2 cellular contexts compared by ENCODE assay signal in the genomic region with DNA sequence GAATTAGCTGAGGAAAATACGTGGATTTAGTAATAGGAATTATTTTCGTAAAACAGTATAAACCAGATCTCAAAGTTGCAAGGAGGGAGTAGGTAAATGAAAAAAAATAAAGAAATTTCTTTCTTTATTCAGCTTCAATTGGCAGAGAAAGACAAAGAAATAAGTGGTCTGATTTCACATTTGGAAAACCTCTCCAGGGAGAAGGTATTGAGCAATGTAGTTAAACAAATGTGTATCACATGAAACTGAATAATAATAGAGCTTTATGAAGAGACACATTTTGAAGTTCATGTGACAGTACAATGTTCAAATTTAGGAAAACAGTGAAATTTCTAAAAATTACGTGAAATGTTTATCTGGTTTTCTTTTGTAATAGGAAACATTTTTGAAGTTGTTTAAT.
TF ChIP-seq lines count a peak whose summit lies in the region.

No MANE protein-coding gene starts in this region.

TF ChIP-seq in A549, 52 proteins besides CTCF, POLR2A, EP300 and RAD21 (continued from another document):
- TF ChIP-seq KDM1A (IDR thresholded peaks at IDR 0.05; ENCODE audit: low read depth) = no peak

TF ChIP-seq in GM23338, 12 proteins besides CTCF, POLR2A, EP300 and RAD21 (continued from another document):
- TF ChIP-seq, protein P1, sequence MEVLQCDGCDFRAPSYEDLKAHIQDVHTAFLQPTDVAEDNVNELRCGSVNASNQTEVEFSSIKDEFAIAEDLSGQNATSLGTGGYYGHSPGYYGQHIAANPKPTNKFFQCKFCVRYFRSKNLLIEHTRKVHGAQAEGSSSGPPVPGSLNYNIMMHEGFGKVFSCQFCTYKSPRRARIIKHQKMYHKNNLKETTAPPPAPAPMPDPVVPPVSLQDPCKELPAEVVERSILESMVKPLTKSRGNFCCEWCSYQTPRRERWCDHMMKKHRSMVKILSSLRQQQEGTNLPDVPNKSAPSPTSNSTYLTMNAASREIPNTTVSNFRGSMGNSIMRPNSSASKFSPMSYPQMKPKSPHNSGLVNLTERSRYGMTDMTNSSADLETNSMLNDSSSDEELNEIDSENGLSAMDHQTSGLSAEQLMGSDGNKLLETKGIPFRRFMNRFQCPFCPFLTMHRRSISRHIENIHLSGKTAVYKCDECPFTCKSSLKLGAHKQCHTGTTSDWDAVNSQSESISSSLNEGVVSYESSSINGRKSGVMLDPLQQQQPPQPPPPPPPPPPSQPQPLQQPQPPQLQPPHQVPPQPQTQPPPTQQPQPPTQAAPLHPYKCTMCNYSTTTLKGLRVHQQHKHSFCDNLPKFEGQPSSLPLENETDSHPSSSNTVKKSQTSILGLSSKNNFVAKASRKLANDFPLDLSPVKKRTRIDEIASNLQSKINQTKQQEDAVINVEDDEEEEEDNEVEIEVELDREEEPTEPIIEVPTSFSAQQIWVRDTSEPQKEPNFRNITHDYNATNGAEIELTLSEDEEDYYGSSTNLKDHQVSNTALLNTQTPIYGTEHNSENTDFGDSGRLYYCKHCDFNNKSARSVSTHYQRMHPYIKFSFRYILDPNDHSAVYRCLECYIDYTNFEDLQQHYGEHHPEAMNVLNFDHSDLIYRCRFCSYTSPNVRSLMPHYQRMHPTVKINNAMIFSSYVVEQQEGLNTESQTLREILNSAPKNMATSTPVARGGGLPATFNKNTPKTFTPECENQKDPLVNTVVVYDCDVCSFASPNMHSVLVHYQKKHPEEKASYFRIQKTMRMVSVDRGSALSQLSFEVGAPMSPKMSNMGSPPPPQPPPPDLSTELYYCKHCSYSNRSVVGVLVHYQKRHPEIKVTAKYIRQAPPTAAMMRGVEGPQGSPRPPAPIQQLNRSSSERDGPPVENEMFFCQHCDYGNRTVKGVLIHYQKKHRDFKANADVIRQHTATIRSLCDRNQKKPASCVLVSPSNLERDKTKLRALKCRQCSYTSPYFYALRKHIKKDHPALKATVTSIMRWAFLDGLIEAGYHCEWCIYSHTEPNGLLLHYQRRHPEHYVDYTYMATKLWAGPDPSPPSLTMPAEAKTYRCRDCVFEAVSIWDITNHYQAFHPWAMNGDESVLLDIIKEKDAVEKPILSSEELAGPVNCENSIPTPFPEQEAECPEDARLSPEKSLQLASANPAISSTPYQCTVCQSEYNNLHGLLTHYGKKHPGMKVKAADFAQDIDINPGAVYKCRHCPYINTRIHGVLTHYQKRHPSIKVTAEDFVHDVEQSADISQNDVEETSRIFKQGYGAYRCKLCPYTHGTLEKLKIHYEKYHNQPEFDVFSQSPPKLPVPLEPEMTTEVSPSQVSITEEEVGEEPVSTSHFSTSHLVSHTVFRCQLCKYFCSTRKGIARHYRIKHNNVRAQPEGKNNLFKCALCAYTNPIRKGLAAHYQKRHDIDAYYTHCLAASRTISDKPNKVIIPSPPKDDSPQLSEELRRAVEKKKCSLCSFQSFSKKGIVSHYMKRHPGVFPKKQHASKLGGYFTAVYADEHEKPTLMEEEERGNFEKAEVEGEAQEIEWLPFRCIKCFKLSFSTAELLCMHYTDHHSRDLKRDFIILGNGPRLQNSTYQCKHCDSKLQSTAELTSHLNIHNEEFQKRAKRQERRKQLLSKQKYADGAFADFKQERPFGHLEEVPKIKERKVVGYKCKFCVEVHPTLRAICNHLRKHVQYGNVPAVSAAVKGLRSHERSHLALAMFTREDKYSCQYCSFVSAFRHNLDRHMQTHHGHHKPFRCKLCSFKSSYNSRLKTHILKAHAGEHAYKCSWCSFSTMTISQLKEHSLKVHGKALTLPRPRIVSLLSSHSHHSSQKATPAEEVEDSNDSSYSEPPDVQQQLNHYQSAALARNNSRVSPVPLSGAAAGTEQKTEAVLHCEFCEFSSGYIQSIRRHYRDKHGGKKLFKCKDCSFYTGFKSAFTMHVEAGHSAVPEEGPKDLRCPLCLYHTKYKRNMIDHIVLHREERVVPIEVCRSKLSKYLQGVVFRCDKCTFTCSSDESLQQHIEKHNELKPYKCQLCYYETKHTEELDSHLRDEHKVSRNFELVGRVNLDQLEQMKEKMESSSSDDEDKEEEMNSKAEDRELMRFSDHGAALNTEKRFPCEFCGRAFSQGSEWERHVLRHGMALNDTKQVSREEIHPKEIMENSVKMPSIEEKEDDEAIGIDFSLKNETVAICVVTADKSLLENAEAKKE (CRISPR knock-in tag; IDR thresholded peaks at IDR 0.05) = no peak
- TF ChIP-seq, protein P2, sequence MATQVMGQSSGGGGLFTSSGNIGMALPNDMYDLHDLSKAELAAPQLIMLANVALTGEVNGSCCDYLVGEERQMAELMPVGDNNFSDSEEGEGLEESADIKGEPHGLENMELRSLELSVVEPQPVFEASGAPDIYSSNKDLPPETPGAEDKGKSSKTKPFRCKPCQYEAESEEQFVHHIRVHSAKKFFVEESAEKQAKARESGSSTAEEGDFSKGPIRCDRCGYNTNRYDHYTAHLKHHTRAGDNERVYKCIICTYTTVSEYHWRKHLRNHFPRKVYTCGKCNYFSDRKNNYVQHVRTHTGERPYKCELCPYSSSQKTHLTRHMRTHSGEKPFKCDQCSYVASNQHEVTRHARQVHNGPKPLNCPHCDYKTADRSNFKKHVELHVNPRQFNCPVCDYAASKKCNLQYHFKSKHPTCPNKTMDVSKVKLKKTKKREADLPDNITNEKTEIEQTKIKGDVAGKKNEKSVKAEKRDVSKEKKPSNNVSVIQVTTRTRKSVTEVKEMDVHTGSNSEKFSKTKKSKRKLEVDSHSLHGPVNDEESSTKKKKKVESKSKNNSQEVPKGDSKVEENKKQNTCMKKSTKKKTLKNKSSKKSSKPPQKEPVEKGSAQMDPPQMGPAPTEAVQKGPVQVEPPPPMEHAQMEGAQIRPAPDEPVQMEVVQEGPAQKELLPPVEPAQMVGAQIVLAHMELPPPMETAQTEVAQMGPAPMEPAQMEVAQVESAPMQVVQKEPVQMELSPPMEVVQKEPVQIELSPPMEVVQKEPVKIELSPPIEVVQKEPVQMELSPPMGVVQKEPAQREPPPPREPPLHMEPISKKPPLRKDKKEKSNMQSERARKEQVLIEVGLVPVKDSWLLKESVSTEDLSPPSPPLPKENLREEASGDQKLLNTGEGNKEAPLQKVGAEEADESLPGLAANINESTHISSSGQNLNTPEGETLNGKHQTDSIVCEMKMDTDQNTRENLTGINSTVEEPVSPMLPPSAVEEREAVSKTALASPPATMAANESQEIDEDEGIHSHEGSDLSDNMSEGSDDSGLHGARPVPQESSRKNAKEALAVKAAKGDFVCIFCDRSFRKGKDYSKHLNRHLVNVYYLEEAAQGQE (IDR thresholded peaks at IDR 0.05; ENCODE audit: unreplicated experiment) = no peak
- TF ChIP-seq POLR2AphosphoS5 (IDR thresholded peaks at IDR 0.05; ENCODE audit: low read depth) (no peak), JUNB (IDR thresholded peaks at IDR 0.05; ENCODE audit: unreplicated experiment) (no peak), ZNF331 (CRISPR knock-in tag; IDR thresholded peaks at IDR 0.05; ENCODE audit: low read depth) (no peak), ZNF114 (CRISPR knock-in tag; IDR thresholded peaks at IDR 0.05) (no peak), CREB1 (CRISPR knock-in tag; IDR thresholded peaks at IDR 0.05; ENCODE audit: low read depth) (no peak), STAT1 (IDR thresholded peaks at IDR 0.05; ENCODE audit: unreplicated experiment) (no peak), EZH2phosphoT487 (IDR thresholded peaks at IDR 0.05; ENCODE audit: unreplicated experiment) (no peak), NANOG (IDR thresholded peaks at IDR 0.05; ENCODE audit: borderline replicate concordance) (no peak)
- TF ChIP-seq, protein P3, sequence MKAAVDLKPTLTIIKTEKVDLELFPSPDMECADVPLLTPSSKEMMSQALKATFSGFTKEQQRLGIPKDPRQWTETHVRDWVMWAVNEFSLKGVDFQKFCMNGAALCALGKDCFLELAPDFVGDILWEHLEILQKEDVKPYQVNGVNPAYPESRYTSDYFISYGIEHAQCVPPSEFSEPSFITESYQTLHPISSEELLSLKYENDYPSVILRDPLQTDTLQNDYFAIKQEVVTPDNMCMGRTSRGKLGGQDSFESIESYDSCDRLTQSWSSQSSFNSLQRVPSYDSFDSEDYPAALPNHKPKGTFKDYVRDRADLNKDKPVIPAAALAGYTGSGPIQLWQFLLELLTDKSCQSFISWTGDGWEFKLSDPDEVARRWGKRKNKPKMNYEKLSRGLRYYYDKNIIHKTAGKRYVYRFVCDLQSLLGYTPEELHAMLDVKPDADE (IDR thresholded peaks at IDR 0.05) = no peak
